ENCODE assay signal across 9 cellular contexts in genomic region chr1:47230692-47231313, GRCh38. TPM values are rescaled to one million over a fixed set of nuclear protein-coding genes. Genes with fewer than 3 reads are reported as not detected.
DNase-seq lines count a peak whose midpoint lies in the region; ATAC-seq and TF ChIP-seq lines count a peak whose summit lies in the region.
"Had no signal": no experiment of that assay in that cellular context is flagged by ENCODE, and none has a peak within 500 bp of the region (broad histone marks: within the 10 kb centered on the region; RNA-seq: fewer than 3 reads in every experiment).

No MANE protein-coding gene starts in this region.

- no peak overlapping the region for H3K27ac Mint-ChIP-seq in activated CD4-positive, alpha-beta memory T cell treated with anti-CD3 and anti-CD28 coated beads for 36 hours
- H3K27ac Mint-ChIP-seq in activated CD4-positive, alpha-beta memory T cell treated with anti-CD3 and anti-CD28 coated beads, Interleukin-2, amount 10 ng/mL, durations not matched to agents 7 days and 5 days = no peak overlapping the region
- H3K27ac Mint-ChIP-seq in activated naive CD8-positive, alpha-beta T cell treated with anti-CD3 and anti-CD28 coated beads, Interleukin-2, amount 10 ng/mL, durations not matched to agents 7 days and 5 days = no peak overlapping the region

- H3K27ac ChIP-seq in right lobe of liver (peak overlapping the region; percentile 50 to 85 (median 56)), thoracic aorta (no peak overlapping the region)

- POLR2A ChIA-PET in activated CD4-positive, alpha-beta memory T cell treated with anti-CD3 and anti-CD28 coated beads for 36 hours (lab: Charles Lee) = no interaction called here
- POLR2A ChIA-PET in activated CD4-positive, alpha-beta memory T cell treated with anti-CD3 and anti-CD28 coated beads, Interleukin-2, amount 10 ng/mL, durations not matched to agents 7 days and 5 days (lab: Charles Lee) = interaction anchor here (1.0 kb wide), 1 partner anchor 11 kb away, joined by 4 read pairs; no protein-coding TSS in a partner anchor
- POLR2A ChIA-PET in activated naive CD8-positive, alpha-beta T cell treated with anti-CD3 and anti-CD28 coated beads, Interleukin-2, amount 10 ng/mL, durations not matched to agents 7 days and 5 days (lab: Charles Lee) = interaction anchor here (0.8 kb wide), 1 partner anchor 18 kb away, joined by 3 read pairs; no protein-coding TSS in a partner anchor

- no peak for TF ChIP-seq POLR2A in right lobe of liver (IDR thresholded peaks at IDR 0.05)

- DNase-seq in activated CD4-positive, alpha-beta memory T cell treated with anti-CD3 and anti-CD28 coated beads for 36 hours = peak; percentile 24
- DNase-seq in activated CD4-positive, alpha-beta memory T cell treated with anti-CD3 and anti-CD28 coated beads, Interleukin-2, amount 10 ng/mL, durations not matched to agents 7 days and 5 days = no peak
- peak; percentile 48 for DNase-seq in activated naive CD8-positive, alpha-beta T cell treated with anti-CD3 and anti-CD28 coated beads, Interleukin-2, amount 10 ng/mL, durations not matched to agents 7 days and 5 days
- DNase-seq in right lobe of liver = no peak
- DNase-seq in thoracic aorta (ENCODE audit: low spot score) = no peak
- no peak for DNase-seq in middle frontal gyrus (ENCODE audit: extremely low spot score, low spot score)
- DNase-seq in NAMALWA (ENCODE audit: low spot score) = no peak
- DNase-seq in NCI-H2171 treated with DMSO at 0.1 percent for 48 hours (lab: John Stamatoyannopoulos, UW) = no peak
- DNase-seq: NK-92 treated with Interleukin-12 subunit alpha and Interleukin-12 subunit beta, amount 100 ng/mL, for 24 hours had no signal

- TF ChIP-seq CTCF in right lobe of liver (IDR thresholded peaks at IDR 0.05) (no peak), thoracic aorta (IDR thresholded peaks at IDR 0.05) (no peak)

- ATAC-seq in activated naive CD8-positive, alpha-beta T cell treated with anti-CD3 and anti-CD28 coated beads, Interleukin-2, amount 10 ng/mL, durations not matched to agents 7 days and 5 days (ENCODE audit: low read depth) = no peak
- ATAC-seq in right lobe of liver (peak in 1 of 4 donors; percentile 2), thoracic aorta (ENCODE audit: insufficient number of reproducible peaks, low FRiP score, low read depth) (no peak)

- H3K27me3 ChIP-seq in right lobe of liver (peaks cover 9 to 53% of the 10 kb centered on the region in 2 donors), thoracic aorta (replicated peaks; ENCODE audit: insufficient read depth) (peaks cover 24% of the 10 kb centered on the region)

- H3K4me1 Mint-ChIP-seq in activated CD4-positive, alpha-beta memory T cell treated with anti-CD3 and anti-CD28 coated beads for 36 hours (ENCODE audit: low read depth) = peaks cover 25% of the 10 kb centered on the region
- H3K4me1 Mint-ChIP-seq in activated CD4-positive, alpha-beta memory T cell treated with anti-CD3 and anti-CD28 coated beads, Interleukin-2, amount 10 ng/mL, durations not matched to agents 7 days and 5 days = peaks cover 38% of the 10 kb centered on the region
- H3K4me1 Mint-ChIP-seq in activated naive CD8-positive, alpha-beta T cell treated with anti-CD3 and anti-CD28 coated beads, Interleukin-2, amount 10 ng/mL, durations not matched to agents 7 days and 5 days = peaks cover 18% of the 10 kb centered on the region

- H3K9me3 ChIP-seq in right lobe of liver = no peaks in the 10 kb centered on the region
- no peaks in the 10 kb centered on the region for H3K9me3 ChIP-seq in thoracic aorta

- H3K4me3 ChIP-seq in right lobe of liver (peak overlapping the region; percentile 21 to 29 (median 27)), thoracic aorta (peak overlapping the region; percentile 71)

- no peaks in the 10 kb centered on the region for H3K36me3 ChIP-seq in right lobe of liver
- no peaks in the 10 kb centered on the region for H3K36me3 ChIP-seq in thoracic aorta

- H3K9me3 Mint-ChIP-seq in activated CD4-positive, alpha-beta memory T cell treated with anti-CD3 and anti-CD28 coated beads for 36 hours = no peaks in the 10 kb centered on the region
- H3K9me3 Mint-ChIP-seq in activated CD4-positive, alpha-beta memory T cell treated with anti-CD3 and anti-CD28 coated beads, Interleukin-2, amount 10 ng/mL, durations not matched to agents 7 days and 5 days = no peaks in the 10 kb centered on the region
- H3K9me3 Mint-ChIP-seq in activated naive CD8-positive, alpha-beta T cell treated with anti-CD3 and anti-CD28 coated beads, Interleukin-2, amount 10 ng/mL, durations not matched to agents 7 days and 5 days = no peaks in the 10 kb centered on the region

- peaks cover 78% of the 10 kb centered on the region for H3K27me3 Mint-ChIP-seq in activated CD4-positive, alpha-beta memory T cell treated with anti-CD3 and anti-CD28 coated beads for 36 hours
- peaks cover 89% of the 10 kb centered on the region for H3K27me3 Mint-ChIP-seq in activated CD4-positive, alpha-beta memory T cell treated with anti-CD3 and anti-CD28 coated beads, Interleukin-2, amount 10 ng/mL, durations not matched to agents 7 days and 5 days
- H3K27me3 Mint-ChIP-seq in activated naive CD8-positive, alpha-beta T cell treated with anti-CD3 and anti-CD28 coated beads, Interleukin-2, amount 10 ng/mL, durations not matched to agents 7 days and 5 days = peaks cover 90% of the 10 kb centered on the region

- no peak overlapping the region for H3K4me3 Mint-ChIP-seq in activated CD4-positive, alpha-beta memory T cell treated with anti-CD3 and anti-CD28 coated beads for 36 hours
- H3K4me3 Mint-ChIP-seq in activated CD4-positive, alpha-beta memory T cell treated with anti-CD3 and anti-CD28 coated beads, Interleukin-2, amount 10 ng/mL, durations not matched to agents 7 days and 5 days = no peak overlapping the region
- no peak overlapping the region for H3K4me3 Mint-ChIP-seq in activated naive CD8-positive, alpha-beta T cell treated with anti-CD3 and anti-CD28 coated beads, Interleukin-2, amount 10 ng/mL, durations not matched to agents 7 days and 5 days

- H3K36me3 Mint-ChIP-seq in activated CD4-positive, alpha-beta memory T cell treated with anti-CD3 and anti-CD28 coated beads for 36 hours = peaks cover 2% of the 10 kb centered on the region
- H3K36me3 Mint-ChIP-seq in activated CD4-positive, alpha-beta memory T cell treated with anti-CD3 and anti-CD28 coated beads, Interleukin-2, amount 10 ng/mL, durations not matched to agents 7 days and 5 days (ENCODE audit: low read depth) = peaks cover 4% of the 10 kb centered on the region
- H3K36me3 Mint-ChIP-seq in activated naive CD8-positive, alpha-beta T cell treated with anti-CD3 and anti-CD28 coated beads, Interleukin-2, amount 10 ng/mL, durations not matched to agents 7 days and 5 days = no peaks in the 10 kb centered on the region

- CTCF ChIA-PET in activated CD4-positive, alpha-beta memory T cell treated with anti-CD3 and anti-CD28 coated beads for 36 hours (lab: Charles Lee) = interaction anchor here (1.1 kb wide), 1 partner anchor 207 kb away, joined by 3 read pairs; the partner anchor contains the start of gene FOXD2
- CTCF ChIA-PET in activated CD4-positive, alpha-beta memory T cell treated with anti-CD3 and anti-CD28 coated beads, Interleukin-2, amount 10 ng/mL, durations not matched to agents 7 days and 5 days (lab: Charles Lee) = no interaction called here

- H3K4me1 ChIP-seq in right lobe of liver (no peaks in the 10 kb centered on the region), thoracic aorta (ENCODE audit: control insufficient read depth in 1 of 2, low read depth in 2 of 2) (peaks cover 10 to 17% of the 10 kb centered on the region in 2 donors)

- WGBS in right lobe of liver (ENCODE audit: insufficient coverage, low coverage, low lambda C conversion rate, missing lambda C conversion rate) = 9% methylated on average over 9 of the region's 46 CpGs

- intact Hi-C loops in activated CD4-positive, alpha-beta memory T cell treated with anti-CD3 and anti-CD28 coated beads for 36 hours (cut with micrococcal nuclease) = loop anchor here (5.0 kb wide), 1 partner anchor 206 kb away; the partner anchor contains the start of gene FOXD2
- intact Hi-C loops in right lobe of liver (cut with DNase I) = no loop called here

RNA-seq across cellular contexts. Expression of gene TAL1, which starts 1.2 kb away (rescaled TPM):
- under 1 TPM in 1 of 2 experiments, not detected in 1; 0.07 TPM for total RNA-seq in activated CD4-positive, alpha-beta memory T cell treated with anti-CD3 and anti-CD28 coated beads for 36 hours
- not detected for total RNA-seq in activated CD4-positive, alpha-beta memory T cell treated with anti-CD3 and anti-CD28 coated beads, Interleukin-2, amount 10 ng/mL, durations not matched to agents 7 days and 5 days
- not detected for total RNA-seq in activated naive CD8-positive, alpha-beta T cell treated with anti-CD3 and anti-CD28 coated beads, Interleukin-2, amount 10 ng/mL, durations not matched to agents 7 days and 5 days
- 1 to 10 TPM in 4 of 6 experiments, under 1 TPM in 2; 0.43 to 4.5 (median 1.8) TPM for total RNA-seq in right lobe of liver
- total RNA-seq in thoracic aorta = 1 to 10 TPM; 2.4 to 3.0 TPM

RNA-seq across cellular contexts. Expression of gene PDZK1IP1, which starts 41.0 kb away (rescaled TPM):
- total RNA-seq in activated CD4-positive, alpha-beta memory T cell treated with anti-CD3 and anti-CD28 coated beads for 36 hours = not detected
- total RNA-seq in activated CD4-positive, alpha-beta memory T cell treated with anti-CD3 and anti-CD28 coated beads, Interleukin-2, amount 10 ng/mL, durations not matched to agents 7 days and 5 days = not detected
- total RNA-seq in activated naive CD8-positive, alpha-beta T cell treated with anti-CD3 and anti-CD28 coated beads, Interleukin-2, amount 10 ng/mL, durations not matched to agents 7 days and 5 days = not detected
- total RNA-seq in right lobe of liver = 10 to 100 TPM in 2 of 6 experiments, 1 to 10 TPM in 2, under 1 TPM in 2; 0.24 to 44.3 (median 5.4) TPM
- total RNA-seq in thoracic aorta = not detected

Comparison
In these comparisons a context has a peak if more than half of its experiments do, and no peak if none do; other contexts are left out.
1. DNase-seq: peak in activated CD4-positive, alpha-beta memory T cell treated with anti-CD3 and anti-CD28 coated beads for 36 hours (single experiment) and activated naive CD8-positive, alpha-beta T cell treated with anti-CD3 and anti-CD28 coated beads, Interleukin-2, amount 10 ng/mL, durations not matched to agents 7 days and 5 days (single experiment); none in activated CD4-positive, alpha-beta memory T cell treated with anti-CD3 and anti-CD28 coated beads, Interleukin-2, amount 10 ng/mL, durations not matched to agents 7 days and 5 days (single experiment), right lobe of liver (0 of 3), thoracic aorta (single experiment), middle frontal gyrus (single experiment), NAMALWA (single experiment) and NCI-H2171 treated with DMSO at 0.1 percent for 48 hours (single experiment).
2. H3K27ac ChIP-seq: peak in right lobe of liver (3 of 3); none in thoracic aorta (0 of 2).